ENCODE assay signal across 2 cellular contexts in the genomic region with DNA sequence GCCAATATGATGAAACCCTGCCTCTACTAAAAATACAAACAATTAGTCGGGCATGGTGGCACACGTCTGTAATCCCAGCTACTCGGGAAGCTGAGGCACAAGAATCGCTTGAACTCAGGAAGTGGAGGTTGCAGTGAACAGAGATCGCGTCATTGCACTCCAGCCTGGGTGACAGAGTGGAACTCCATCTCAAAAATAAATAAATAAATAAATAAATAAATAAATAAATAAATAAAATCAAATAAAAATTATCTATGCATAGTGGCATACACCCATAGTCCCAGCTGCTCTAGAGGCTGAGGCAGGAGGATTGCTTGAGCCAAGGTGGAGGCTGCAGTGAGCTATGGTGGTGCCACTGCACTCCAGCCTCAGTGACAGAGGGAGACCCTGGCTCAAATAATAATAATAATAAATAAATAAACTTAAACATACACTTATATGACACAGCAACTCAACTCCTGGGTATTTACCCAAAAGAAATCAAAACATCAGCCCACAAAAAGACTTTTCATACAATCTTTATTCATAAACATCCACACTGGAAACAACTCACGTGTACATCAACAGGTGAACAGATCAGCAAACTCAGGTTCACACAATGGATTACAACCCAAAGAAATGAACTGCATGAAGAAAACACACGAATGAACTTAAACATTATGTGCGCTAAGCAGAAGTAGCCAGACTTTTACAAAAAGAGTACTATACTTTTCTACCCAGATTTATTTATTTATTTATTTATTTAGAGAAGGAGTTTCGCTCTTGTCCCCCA.
TF ChIP-seq lines count a peak whose summit lies in the region.

No MANE protein-coding gene starts in this region.

TF ChIP-seq in A549, 52 proteins besides CTCF, POLR2A, EP300 and RAD21:
- TF ChIP-seq SMC3 (IDR thresholded peaks at IDR 0.05) (no peak), ZC3H11A (IDR thresholded peaks at IDR 0.05) (peak; percentile 99)

TF ChIP-seq in endothelial cell of umbilical vein, 7 proteins besides CTCF, POLR2A, EP300 and RAD21:
- TF ChIP-seq GATA2 (IDR thresholded peaks at IDR 0.05; ENCODE audit: insufficient read depth, insufficient read length, low read depth, low read length) (no peak), FOS (IDR thresholded peaks at IDR 0.05; ENCODE audit: borderline replicate concordance, insufficient read depth, low read length) (no peak), MYC (IDR thresholded peaks at IDR 0.05; ENCODE audit: low read depth, low read length) (no peak), JUN (IDR thresholded peaks at IDR 0.05; ENCODE audit: borderline replicate concordance, insufficient read depth, insufficient read length, low read depth) (no peak), POLR2AphosphoS5 (IDR thresholded peaks at IDR 0.05; ENCODE audit: insufficient read depth, low read depth, low read length) (no peak), MAX (IDR thresholded peaks at IDR 0.05; ENCODE audit: insufficient read depth, insufficient read length) (no peak), EZH2 (IDR thresholded peaks at IDR 0.05; ENCODE audit: borderline replicate concordance, low read depth, low read length, severe bottlenecking) (no peak)
